Comparison of ENCODE assay signal across 8 cellular contexts in the genomic region with DNA sequence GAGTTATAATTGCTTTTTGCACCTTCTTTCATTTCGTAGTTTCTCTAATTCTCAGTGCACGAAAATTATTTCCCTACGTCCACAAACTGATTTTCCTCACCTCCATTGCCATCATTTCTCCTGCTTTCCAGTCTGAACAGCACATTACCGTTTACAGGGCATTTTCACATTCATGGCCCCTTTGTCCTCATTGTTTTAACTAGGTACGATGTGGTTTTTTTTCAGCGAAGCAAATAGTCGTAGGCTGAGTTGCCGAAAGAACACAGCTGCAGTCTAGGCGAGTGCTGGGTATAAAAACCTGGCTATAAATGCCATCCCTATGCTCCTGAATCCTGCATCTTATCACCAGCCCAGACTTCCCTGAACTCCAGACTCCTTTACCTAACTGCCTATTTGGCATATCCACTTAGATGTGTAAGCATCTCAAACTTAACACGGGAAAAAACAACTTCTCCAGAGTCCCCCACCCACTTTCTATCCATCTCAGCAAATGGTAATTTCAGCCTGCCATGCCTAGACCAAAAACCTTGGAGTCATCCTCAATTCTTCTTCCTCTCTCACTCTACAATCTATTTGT. TPM values are rescaled to one million over a fixed set of nuclear protein-coding genes. Genes with fewer than 3 reads are reported as not detected.
DNase-seq lines count a peak whose midpoint lies in the region; ATAC-seq, FAIRE-seq and TF ChIP-seq lines count a peak whose summit lies in the region.

No MANE protein-coding gene starts in this region.

- peak overlapping the region; percentile 24 for H3K27ac Mint-ChIP-seq in Calu3 (ENCODE audit: unreplicated experiment)
- peak overlapping the region; percentile 96 for H3K27ac Mint-ChIP-seq in endothelial cell (ENCODE audit: unreplicated experiment)

- no peaks in the 10 kb centered on the region for H3K27me3 ChIP-seq in neuron (ENCODE audit: insufficient read depth, low read length)

- H3K36me3 Mint-ChIP-seq in Calu3 (ENCODE audit: insufficient read depth, unreplicated experiment) (peaks cover 16% of the 10 kb centered on the region), endothelial cell (ENCODE audit: low read depth, unreplicated experiment) (no peaks in the 10 kb centered on the region)

- peak overlapping the region; percentile 13 for H3K27ac ChIP-seq in OCI-LY7 (ENCODE audit: low read depth, low read length, poor library complexity, severe bottlenecking)

- no peaks in the 10 kb centered on the region for H3K36me3 ChIP-seq in OCI-LY7 (ENCODE audit: insufficient read depth, low read length)
- no peaks in the 10 kb centered on the region for H3K36me3 ChIP-seq in neuron (ENCODE audit: insufficient read depth, low read length)

- H4K20me1 ChIP-seq in OCI-LY7 (ENCODE audit: insufficient read depth, low read length), result no peaks in the 10 kb centered on the region

- no peak for FAIRE-seq in GM19239 (lab: Jason Lieb, UNC)

- H3K4me1 Mint-ChIP-seq in Calu3 (ENCODE audit: low read depth, unreplicated experiment), result peaks cover 11% of the 10 kb centered on the region
- peaks cover 37% of the 10 kb centered on the region for H3K4me1 Mint-ChIP-seq in endothelial cell (ENCODE audit: unreplicated experiment)

- BruUV-seq in Calu3 (replicated peaks; lab: Mats Ljungman, UMichigan) (TSS peak; percentile 79), OCI-LY7 (replicated peaks; lab: Mats Ljungman, UMichigan) (TSS peak; percentile 85)

- no peak for DNase-seq in Calu3
- peak; percentile 27 for DNase-seq in OCI-LY7 (ENCODE audit: low spot score)
- no peak for DNase-seq in endothelial cell (ENCODE audit: low spot score)
- no peak for DNase-seq in NCI-H1048 (lab: John Stamatoyannopoulos, UW)
- DNase-seq in GM19239 (ENCODE audit: insufficient read length, low spot score), result no peak

- H3K4me3 Mint-ChIP-seq in Calu3 (ENCODE audit: low read depth, unreplicated experiment), result peak overlapping the region; percentile 83
- H3K4me3 Mint-ChIP-seq in endothelial cell (ENCODE audit: unreplicated experiment), result peak overlapping the region; percentile 90

- TF ChIP-seq CTCF in Calu3 (IDR thresholded peaks at IDR 0.05; ENCODE audit: unreplicated experiment) (no peak), OCI-LY7 (conservative IDR thresholded peaks at IDR 0.05; ENCODE audit: low read length) (no peak), endothelial cell (IDR thresholded peaks at IDR 0.05; ENCODE audit: unreplicated experiment) (no peak)

- intact Hi-C loops in Calu3 (cut with micrococcal nuclease; ENCODE audit: unreplicated experiment) (loop anchor here (10.0 kb wide), 1 partner anchor 191 kb away; no protein-coding TSS in a partner anchor), OCI-LY7 (cut with micrococcal nuclease; ENCODE audit: unreplicated experiment) (loop anchor here (5.0 to 10.0 kb wide), 4 partner anchors 149 to 539 kb away; a partner anchor contains a TSS)

- H3K79me2 ChIP-seq in OCI-LY7 (ENCODE audit: insufficient read depth, low read depth, low read length), result peaks cover 9% of the 10 kb centered on the region; the same call in 1 of the 2 replicates

- H3K4me3 ChIP-seq in OCI-LY7 (ENCODE audit: low read depth, low read length, poor library complexity, severe bottlenecking), result peak overlapping the region; percentile 84
- peak overlapping the region; percentile 71 for H3K4me3 ChIP-seq in neuron (ENCODE audit: low read length)

- peak overlapping the region; percentile 87 for H3K4me2 ChIP-seq in OCI-LY7 (ENCODE audit: low read length)

- H2AFZ ChIP-seq in OCI-LY7 (ENCODE audit: low read length) (peak overlapping the region; percentile 100), neuron (ENCODE audit: low read depth, low read length) (peak overlapping the region; percentile 73)

- no peaks in the 10 kb centered on the region for H3K9me3 ChIP-seq in OCI-LY7 (ENCODE audit: low read length)
- H3K9me3 ChIP-seq in neuron (ENCODE audit: low read length), result no peaks in the 10 kb centered on the region

- H3K4me1 ChIP-seq in OCI-LY7 (ENCODE audit: insufficient read depth, low read length, poor library complexity, severe bottlenecking) (peaks cover 18% of the 10 kb centered on the region), neuron (ENCODE audit: insufficient read depth, low read length) (peaks cover 50% of the 10 kb centered on the region)

- no peaks in the 10 kb centered on the region for H3K9me3 Mint-ChIP-seq in Calu3 (ENCODE audit: low read depth, unreplicated experiment)
- no peaks in the 10 kb centered on the region for H3K9me3 Mint-ChIP-seq in endothelial cell (ENCODE audit: unreplicated experiment)

- CTCF ChIA-PET in Calu3 (lab: Charles Lee), result no interaction called here
- CTCF ChIA-PET in OCI-LY7 (lab: Charles Lee; ENCODE audit: unreplicated experiment), result no interaction called here

- H3K9me2 ChIP-seq in OCI-LY7 (ENCODE audit: insufficient read depth, low read length), result no peaks in the 10 kb centered on the region

- POLR2A ChIA-PET in OCI-LY7 (lab: Charles Lee), result interaction anchor here (0.6 to 2.0 kb wide), 6 partner anchors 9 to 634 kb away, joined by 3 to 7 read pairs (median 4); no protein-coding TSS in a partner anchor

- ATAC-seq in GM21447 (IDR thresholded peaks at IDR 0.05; ENCODE audit: unreplicated experiment) (no peak), HG02798 (IDR thresholded peaks at IDR 0.05; ENCODE audit: poor library complexity, unreplicated experiment) (no peak)

- H3K27me3 Mint-ChIP-seq in Calu3 (ENCODE audit: unreplicated experiment) (no peaks in the 10 kb centered on the region), endothelial cell (ENCODE audit: unreplicated experiment) (peaks cover 5% of the 10 kb centered on the region)

RNA-seq across cellular contexts. Expression of a gene that starts 0.7 kb away (rescaled TPM):
- total RNA-seq in Calu3 (2022) (0.27 and 0.28 TPM in 2 replicates), OCI-LY7 (2022) (0.65 and 0.66 TPM in 2 replicates), endothelial cell (ENCODE audit: unreplicated experiment) (0.41 TPM)
- total RNA-seq in OCI-LY7 (2014; rRNA removed; shearing (Covaris generic)), result 0.21 and 0.28 TPM in 2 replicates
